ENCODE assay signal across 12 cellular contexts in genomic region chr18:62288669-62289016, GRCh38. TPM values are rescaled to one million over a fixed set of nuclear protein-coding genes. Genes with fewer than 3 reads are reported as not detected.
A peak's percentile ranks its signal among the peaks of the same experiment; 100 is the strongest.
DNase-seq lines count a peak whose midpoint lies in the region; ATAC-seq and TF ChIP-seq lines count a peak whose summit lies in the region.
"Had no signal": no experiment of that assay in that cellular context is flagged by ENCODE, and none has a peak within 500 bp of the region (broad histone marks: within the 10 kb centered on the region; RNA-seq: fewer than 3 reads in every experiment).

No MANE protein-coding gene starts in this region.

- in situ Hi-C loops in KBM-7 (cut with MboI; ENCODE audit: low pct_unique_long_range_greater_than_20kb, low sequenced_read_pairs) = no loop called here

- no peaks in the 10 kb centered on the region for H3K9me3 Mint-ChIP-seq in progenitor cell of endocrine pancreas (ENCODE audit: low read depth)
- H3K9me3 Mint-ChIP-seq in T-cell = no peaks in the 10 kb centered on the region
- H3K9me3 Mint-ChIP-seq: CD4-positive, CD25-positive, alpha-beta regulatory T cell had no signal

- POLR2A ChIA-PET in T-cell (lab: Charles Lee) = no interaction called here

- H3K27ac Mint-ChIP-seq in progenitor cell of endocrine pancreas = no peak overlapping the region
- H3K27ac Mint-ChIP-seq in T-cell = no peak overlapping the region
- H3K27ac Mint-ChIP-seq: CD4-positive, CD25-positive, alpha-beta regulatory T cell had no signal

- H3K36me3 Mint-ChIP-seq in progenitor cell of endocrine pancreas (ENCODE audit: insufficient read depth) (peaks cover 9% of the 10 kb centered on the region), T-cell (peaks cover 47% of the 10 kb centered on the region)

- CTCF ChIA-PET in T-cell (lab: Charles Lee) = no interaction called here

- H3K4me1 Mint-ChIP-seq in progenitor cell of endocrine pancreas (ENCODE audit: low read depth) (peaks cover 11% of the 10 kb centered on the region), T-cell (peaks cover 0 to 2% (median 0%) of the 10 kb centered on the region in 3 donors)

- ATAC-seq in GM18519 (IDR thresholded peaks at IDR 0.05; ENCODE audit: low FRiP score, unreplicated experiment) (peak; percentile 38), HG02610 (IDR thresholded peaks at IDR 0.05; ENCODE audit: unreplicated experiment) (peak; percentile 51), T-cell (replicated peaks in 1 of 4) (no peak)

- H3K4me3 Mint-ChIP-seq in progenitor cell of endocrine pancreas (ENCODE audit: low read depth) = no peak overlapping the region
- no peak overlapping the region for H3K4me3 Mint-ChIP-seq in T-cell
- H3K4me3 Mint-ChIP-seq: CD4-positive, CD25-positive, alpha-beta regulatory T cell had no signal

- H3K27me3 Mint-ChIP-seq in progenitor cell of endocrine pancreas (no peaks in the 10 kb centered on the region), T-cell (no peaks in the 10 kb centered on the region)
- H3K27me3 Mint-ChIP-seq: CD4-positive, CD25-positive, alpha-beta regulatory T cell had no signal

- TF ChIP-seq CTCF in progenitor cell of endocrine pancreas (IDR thresholded peaks at IDR 0.05; ENCODE audit: unreplicated experiment) = no peak

- H3K36me3 ChIP-seq in H7 (replicated peaks; ENCODE audit: control insufficient read depth, insufficient read depth, low read length) = no peaks in the 10 kb centered on the region; the same call in 1 of the 2 replicates

- H3K4me3 ChIP-seq in H7 (ENCODE audit: insufficient read depth, low read depth, low read length) = no peak overlapping the region

- no peaks in the 10 kb centered on the region for H3K27me3 ChIP-seq in H7 (ENCODE audit: control insufficient read depth, insufficient read depth, low read length)

- DNase-seq in KBM-7 (peak; percentile 74), globus pallidus (ENCODE audit: low spot score) (peak; percentile 35), NCI-H226 (no peak), progenitor cell of endocrine pancreas (ENCODE audit: low spot score, unreplicated experiment) (no peak), H7 (no peak), T-cell (no peak)
- DNase-seq: activated T-cell treated with anti-CD3 and anti-CD28 coated beads, Interleukin-2, amount 50 U/mL, for 1 hour; CD4-positive, CD25-positive, alpha-beta regulatory T cell; NCI-H2227 treated with DMSO at 0.1 percent for 48 hours; retina had no signal

RNA-seq across cellular contexts. Expression of gene TNFRSF11A, which starts 36.5 kb away (rescaled TPM):
- 0.43 and 0.64 TPM in 2 replicates for total RNA-seq in progenitor cell of endocrine pancreas
- 1.2 and 2.8 TPM in 2 replicates for total RNA-seq in H7 (2014; rRNA removed; shearing (Covaris generic))
- total RNA-seq in T-cell = 1 to 10 TPM in 4 of 5 donors, under 1 TPM in 1; 0.41 to 4.6 (median 1.2) TPM

Comparison
In these comparisons a context has a peak if more than half of its experiments do, and no peak if none do; other contexts are left out.
1. ATAC-seq: peak in GM18519 (single experiment) and HG02610 (single experiment); none in T-cell (0 of 4).
2. DNase-seq: peak in KBM-7 (single experiment) and globus pallidus (single experiment); none in NCI-H226 (single experiment), progenitor cell of endocrine pancreas (single experiment), H7 (single experiment) and T-cell (0 of 34).